Comparison of ENCODE assay signal across 2 cellular contexts in the genomic region with DNA sequence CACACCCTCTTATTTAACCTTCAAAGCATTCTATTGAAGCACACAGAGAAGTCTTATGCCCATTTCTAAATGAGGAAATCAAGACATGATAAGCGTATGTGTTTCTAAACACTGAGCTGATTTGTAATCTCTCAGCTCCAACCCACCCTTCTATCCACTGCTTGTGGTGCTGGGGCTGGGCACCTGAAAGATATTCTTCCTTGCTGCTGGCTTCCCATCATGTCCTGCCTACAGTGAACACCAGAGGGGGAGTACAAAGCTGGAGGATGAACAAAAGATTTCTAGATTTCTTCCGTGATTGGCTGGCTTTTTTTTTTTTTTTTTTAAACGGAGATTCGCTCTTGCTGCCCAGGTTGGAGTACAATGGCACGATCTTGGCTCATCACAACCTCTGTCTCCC.
TF ChIP-seq lines count a peak whose summit lies in the region.

No MANE protein-coding gene starts in this region.

TF ChIP-seq in HepG2, 621 proteins besides CTCF, POLR2A, EP300 and RAD21:
- TF ChIP-seq POLR2G (IDR thresholded peaks at IDR 0.05; ENCODE audit: low read depth, low read length), result peak; percentile 50; the same call in 1 of the 2 replicates
- no peak for TF ChIP-seq RFX5 (IDR thresholded peaks at IDR 0.05; ENCODE audit: low read depth, low read length)
- TF ChIP-seq, protein P1, sequence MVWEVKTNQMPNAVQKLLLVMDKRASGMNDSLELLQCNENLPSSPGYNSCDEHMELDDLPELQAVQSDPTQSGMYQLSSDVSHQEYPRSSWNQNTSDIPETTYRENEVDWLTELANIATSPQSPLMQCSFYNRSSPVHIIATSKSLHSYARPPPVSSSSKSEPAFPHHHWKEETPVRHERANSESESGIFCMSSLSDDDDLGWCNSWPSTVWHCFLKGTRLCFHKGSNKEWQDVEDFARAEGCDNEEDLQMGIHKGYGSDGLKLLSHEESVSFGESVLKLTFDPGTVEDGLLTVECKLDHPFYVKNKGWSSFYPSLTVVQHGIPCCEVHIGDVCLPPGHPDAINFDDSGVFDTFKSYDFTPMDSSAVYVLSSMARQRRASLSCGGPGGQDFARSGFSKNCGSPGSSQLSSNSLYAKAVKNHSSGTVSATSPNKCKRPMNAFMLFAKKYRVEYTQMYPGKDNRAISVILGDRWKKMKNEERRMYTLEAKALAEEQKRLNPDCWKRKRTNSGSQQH (CRISPR knock-in tag; IDR thresholded peaks at IDR 0.05; ENCODE audit: low read depth), result no peak
- TF ChIP-seq ZNF260 (CRISPR knock-in tag; IDR thresholded peaks at IDR 0.05; ENCODE audit: borderline replicate concordance, low read depth), result no peak

TF ChIP-seq in GM23338, 12 proteins besides CTCF, POLR2A, EP300 and RAD21:
- TF ChIP-seq CREB1 (CRISPR knock-in tag; IDR thresholded peaks at IDR 0.05; ENCODE audit: low read depth) (no peak), POLR2AphosphoS5 (IDR thresholded peaks at IDR 0.05; ENCODE audit: low read depth) (no peak), EZH2phosphoT487 (IDR thresholded peaks at IDR 0.05; ENCODE audit: unreplicated experiment) (no peak), EZH2 (IDR thresholded peaks at IDR 0.05; ENCODE audit: low read depth, unreplicated experiment) (no peak), JUNB (IDR thresholded peaks at IDR 0.05; ENCODE audit: unreplicated experiment) (no peak), NANOG (IDR thresholded peaks at IDR 0.05; ENCODE audit: borderline replicate concordance) (no peak), ZNF114 (CRISPR knock-in tag; IDR thresholded peaks at IDR 0.05) (no peak), STAT1 (IDR thresholded peaks at IDR 0.05; ENCODE audit: unreplicated experiment) (no peak), ZNF331 (CRISPR knock-in tag; IDR thresholded peaks at IDR 0.05; ENCODE audit: low read depth) (no peak)
- TF ChIP-seq, protein P2, sequence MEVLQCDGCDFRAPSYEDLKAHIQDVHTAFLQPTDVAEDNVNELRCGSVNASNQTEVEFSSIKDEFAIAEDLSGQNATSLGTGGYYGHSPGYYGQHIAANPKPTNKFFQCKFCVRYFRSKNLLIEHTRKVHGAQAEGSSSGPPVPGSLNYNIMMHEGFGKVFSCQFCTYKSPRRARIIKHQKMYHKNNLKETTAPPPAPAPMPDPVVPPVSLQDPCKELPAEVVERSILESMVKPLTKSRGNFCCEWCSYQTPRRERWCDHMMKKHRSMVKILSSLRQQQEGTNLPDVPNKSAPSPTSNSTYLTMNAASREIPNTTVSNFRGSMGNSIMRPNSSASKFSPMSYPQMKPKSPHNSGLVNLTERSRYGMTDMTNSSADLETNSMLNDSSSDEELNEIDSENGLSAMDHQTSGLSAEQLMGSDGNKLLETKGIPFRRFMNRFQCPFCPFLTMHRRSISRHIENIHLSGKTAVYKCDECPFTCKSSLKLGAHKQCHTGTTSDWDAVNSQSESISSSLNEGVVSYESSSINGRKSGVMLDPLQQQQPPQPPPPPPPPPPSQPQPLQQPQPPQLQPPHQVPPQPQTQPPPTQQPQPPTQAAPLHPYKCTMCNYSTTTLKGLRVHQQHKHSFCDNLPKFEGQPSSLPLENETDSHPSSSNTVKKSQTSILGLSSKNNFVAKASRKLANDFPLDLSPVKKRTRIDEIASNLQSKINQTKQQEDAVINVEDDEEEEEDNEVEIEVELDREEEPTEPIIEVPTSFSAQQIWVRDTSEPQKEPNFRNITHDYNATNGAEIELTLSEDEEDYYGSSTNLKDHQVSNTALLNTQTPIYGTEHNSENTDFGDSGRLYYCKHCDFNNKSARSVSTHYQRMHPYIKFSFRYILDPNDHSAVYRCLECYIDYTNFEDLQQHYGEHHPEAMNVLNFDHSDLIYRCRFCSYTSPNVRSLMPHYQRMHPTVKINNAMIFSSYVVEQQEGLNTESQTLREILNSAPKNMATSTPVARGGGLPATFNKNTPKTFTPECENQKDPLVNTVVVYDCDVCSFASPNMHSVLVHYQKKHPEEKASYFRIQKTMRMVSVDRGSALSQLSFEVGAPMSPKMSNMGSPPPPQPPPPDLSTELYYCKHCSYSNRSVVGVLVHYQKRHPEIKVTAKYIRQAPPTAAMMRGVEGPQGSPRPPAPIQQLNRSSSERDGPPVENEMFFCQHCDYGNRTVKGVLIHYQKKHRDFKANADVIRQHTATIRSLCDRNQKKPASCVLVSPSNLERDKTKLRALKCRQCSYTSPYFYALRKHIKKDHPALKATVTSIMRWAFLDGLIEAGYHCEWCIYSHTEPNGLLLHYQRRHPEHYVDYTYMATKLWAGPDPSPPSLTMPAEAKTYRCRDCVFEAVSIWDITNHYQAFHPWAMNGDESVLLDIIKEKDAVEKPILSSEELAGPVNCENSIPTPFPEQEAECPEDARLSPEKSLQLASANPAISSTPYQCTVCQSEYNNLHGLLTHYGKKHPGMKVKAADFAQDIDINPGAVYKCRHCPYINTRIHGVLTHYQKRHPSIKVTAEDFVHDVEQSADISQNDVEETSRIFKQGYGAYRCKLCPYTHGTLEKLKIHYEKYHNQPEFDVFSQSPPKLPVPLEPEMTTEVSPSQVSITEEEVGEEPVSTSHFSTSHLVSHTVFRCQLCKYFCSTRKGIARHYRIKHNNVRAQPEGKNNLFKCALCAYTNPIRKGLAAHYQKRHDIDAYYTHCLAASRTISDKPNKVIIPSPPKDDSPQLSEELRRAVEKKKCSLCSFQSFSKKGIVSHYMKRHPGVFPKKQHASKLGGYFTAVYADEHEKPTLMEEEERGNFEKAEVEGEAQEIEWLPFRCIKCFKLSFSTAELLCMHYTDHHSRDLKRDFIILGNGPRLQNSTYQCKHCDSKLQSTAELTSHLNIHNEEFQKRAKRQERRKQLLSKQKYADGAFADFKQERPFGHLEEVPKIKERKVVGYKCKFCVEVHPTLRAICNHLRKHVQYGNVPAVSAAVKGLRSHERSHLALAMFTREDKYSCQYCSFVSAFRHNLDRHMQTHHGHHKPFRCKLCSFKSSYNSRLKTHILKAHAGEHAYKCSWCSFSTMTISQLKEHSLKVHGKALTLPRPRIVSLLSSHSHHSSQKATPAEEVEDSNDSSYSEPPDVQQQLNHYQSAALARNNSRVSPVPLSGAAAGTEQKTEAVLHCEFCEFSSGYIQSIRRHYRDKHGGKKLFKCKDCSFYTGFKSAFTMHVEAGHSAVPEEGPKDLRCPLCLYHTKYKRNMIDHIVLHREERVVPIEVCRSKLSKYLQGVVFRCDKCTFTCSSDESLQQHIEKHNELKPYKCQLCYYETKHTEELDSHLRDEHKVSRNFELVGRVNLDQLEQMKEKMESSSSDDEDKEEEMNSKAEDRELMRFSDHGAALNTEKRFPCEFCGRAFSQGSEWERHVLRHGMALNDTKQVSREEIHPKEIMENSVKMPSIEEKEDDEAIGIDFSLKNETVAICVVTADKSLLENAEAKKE (CRISPR knock-in tag; IDR thresholded peaks at IDR 0.05), result no peak
- TF ChIP-seq, protein P3, sequence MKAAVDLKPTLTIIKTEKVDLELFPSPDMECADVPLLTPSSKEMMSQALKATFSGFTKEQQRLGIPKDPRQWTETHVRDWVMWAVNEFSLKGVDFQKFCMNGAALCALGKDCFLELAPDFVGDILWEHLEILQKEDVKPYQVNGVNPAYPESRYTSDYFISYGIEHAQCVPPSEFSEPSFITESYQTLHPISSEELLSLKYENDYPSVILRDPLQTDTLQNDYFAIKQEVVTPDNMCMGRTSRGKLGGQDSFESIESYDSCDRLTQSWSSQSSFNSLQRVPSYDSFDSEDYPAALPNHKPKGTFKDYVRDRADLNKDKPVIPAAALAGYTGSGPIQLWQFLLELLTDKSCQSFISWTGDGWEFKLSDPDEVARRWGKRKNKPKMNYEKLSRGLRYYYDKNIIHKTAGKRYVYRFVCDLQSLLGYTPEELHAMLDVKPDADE (IDR thresholded peaks at IDR 0.05), result no peak
- TF ChIP-seq, protein P4, sequence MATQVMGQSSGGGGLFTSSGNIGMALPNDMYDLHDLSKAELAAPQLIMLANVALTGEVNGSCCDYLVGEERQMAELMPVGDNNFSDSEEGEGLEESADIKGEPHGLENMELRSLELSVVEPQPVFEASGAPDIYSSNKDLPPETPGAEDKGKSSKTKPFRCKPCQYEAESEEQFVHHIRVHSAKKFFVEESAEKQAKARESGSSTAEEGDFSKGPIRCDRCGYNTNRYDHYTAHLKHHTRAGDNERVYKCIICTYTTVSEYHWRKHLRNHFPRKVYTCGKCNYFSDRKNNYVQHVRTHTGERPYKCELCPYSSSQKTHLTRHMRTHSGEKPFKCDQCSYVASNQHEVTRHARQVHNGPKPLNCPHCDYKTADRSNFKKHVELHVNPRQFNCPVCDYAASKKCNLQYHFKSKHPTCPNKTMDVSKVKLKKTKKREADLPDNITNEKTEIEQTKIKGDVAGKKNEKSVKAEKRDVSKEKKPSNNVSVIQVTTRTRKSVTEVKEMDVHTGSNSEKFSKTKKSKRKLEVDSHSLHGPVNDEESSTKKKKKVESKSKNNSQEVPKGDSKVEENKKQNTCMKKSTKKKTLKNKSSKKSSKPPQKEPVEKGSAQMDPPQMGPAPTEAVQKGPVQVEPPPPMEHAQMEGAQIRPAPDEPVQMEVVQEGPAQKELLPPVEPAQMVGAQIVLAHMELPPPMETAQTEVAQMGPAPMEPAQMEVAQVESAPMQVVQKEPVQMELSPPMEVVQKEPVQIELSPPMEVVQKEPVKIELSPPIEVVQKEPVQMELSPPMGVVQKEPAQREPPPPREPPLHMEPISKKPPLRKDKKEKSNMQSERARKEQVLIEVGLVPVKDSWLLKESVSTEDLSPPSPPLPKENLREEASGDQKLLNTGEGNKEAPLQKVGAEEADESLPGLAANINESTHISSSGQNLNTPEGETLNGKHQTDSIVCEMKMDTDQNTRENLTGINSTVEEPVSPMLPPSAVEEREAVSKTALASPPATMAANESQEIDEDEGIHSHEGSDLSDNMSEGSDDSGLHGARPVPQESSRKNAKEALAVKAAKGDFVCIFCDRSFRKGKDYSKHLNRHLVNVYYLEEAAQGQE (IDR thresholded peaks at IDR 0.05; ENCODE audit: unreplicated experiment), result no peak
